In the genomic region with DNA sequence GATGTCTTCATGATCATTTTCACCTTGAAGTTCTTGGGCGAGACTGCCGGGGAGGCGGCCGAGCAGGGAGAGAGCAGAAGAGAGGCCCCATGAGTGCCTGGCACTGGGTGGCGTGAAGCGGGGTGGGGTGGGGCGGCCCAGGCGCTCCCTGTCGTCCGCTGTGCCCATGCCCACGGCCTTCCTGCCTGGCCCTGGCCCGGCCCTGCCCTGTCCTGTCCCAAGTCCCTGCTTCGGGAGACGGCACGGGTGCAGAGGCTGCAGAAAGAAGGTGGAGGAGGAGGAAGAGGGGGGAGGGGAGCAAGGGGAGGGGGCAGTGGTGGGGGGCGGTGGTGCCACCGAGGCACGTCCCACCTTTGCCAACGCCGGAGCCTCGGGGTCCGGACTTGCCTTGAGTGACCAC, we compare ENCODE assay signal across 16 cellular contexts.
A peak's percentile ranks its signal among the peaks of the same experiment; 100 is the strongest.
DNase-seq lines count a peak whose midpoint lies in the region; ATAC-seq, FAIRE-seq and TF ChIP-seq lines count a peak whose summit lies in the region.
"Had no signal": no experiment of that assay in that cellular context is flagged by ENCODE, and none has a peak within 500 bp of the region (broad histone marks: within the 10 kb centered on the region; RNA-seq: fewer than 3 reads in every experiment).

No MANE protein-coding gene starts in this region.

- H3K27me3 Mint-ChIP-seq in H9 (ENCODE audit: low read depth) (no peaks in the 10 kb centered on the region; the same call in 1 of the 2 replicates), astrocyte (ENCODE audit: low read depth, unreplicated experiment) (no peaks in the 10 kb centered on the region), neural crest cell (ENCODE audit: low read depth) (no peaks in the 10 kb centered on the region)

- H3K4me2 ChIP-seq in H9 (ENCODE audit: insufficient read depth, insufficient read length, low read length): no peak overlapping the region
- no peak overlapping the region for H3K4me2 ChIP-seq in astrocyte (ENCODE audit: low read length)

- no peak for ATAC-seq in HG02571 (IDR thresholded peaks at IDR 0.05; ENCODE audit: unreplicated experiment)

- no peak overlapping the region for H2BK12ac ChIP-seq in H9 (ENCODE audit: insufficient read length, low read depth, low read length)

- H3K23ac ChIP-seq in H9 (ENCODE audit: insufficient read length, low read depth, low read length): no peak overlapping the region

- TF ChIP-seq CTCF in H9 (conservative IDR thresholded peaks at IDR 0.05) (no peak), astrocyte (IDR thresholded peaks at IDR 0.05; ENCODE audit: insufficient read depth, low read depth, low read length) (no peak), neural crest cell (conservative IDR thresholded peaks at IDR 0.05) (no peak)

- H3K27me3 ChIP-seq in H9 (ENCODE audit: insufficient read depth, low read length) (no peaks in the 10 kb centered on the region), astrocyte (ENCODE audit: insufficient read depth, low read length) (no peaks in the 10 kb centered on the region)

- H3K9me3 Mint-ChIP-seq in H9 (peaks cover 0 to 2% of the 10 kb centered on the region in 2 experiments; a peak in 2 of 5 replicates), astrocyte (ENCODE audit: unreplicated experiment) (no peaks in the 10 kb centered on the region), neural crest cell (no peaks in the 10 kb centered on the region)
- H3K9me3 Mint-ChIP-seq: CD4-positive, alpha-beta memory T cell had no signal

- H3K79me2 ChIP-seq in H9 (ENCODE audit: insufficient read depth, low read length): no peaks in the 10 kb centered on the region
- no peaks in the 10 kb centered on the region for H3K79me2 ChIP-seq in astrocyte (ENCODE audit: insufficient read depth, low read length)

- no peak overlapping the region for H2BK15ac ChIP-seq in H9 (ENCODE audit: low read depth, low read length)

- H3K4ac ChIP-seq in H9 (ENCODE audit: low read depth, low read length): no peak overlapping the region

- H3K9ac ChIP-seq in H9 (ENCODE audit: extremely low read depth, insufficient read length, low read length): no peak overlapping the region
- no peak overlapping the region for H3K9ac ChIP-seq in astrocyte (ENCODE audit: low read length)

- H3K14ac ChIP-seq in H9 (ENCODE audit: insufficient read depth, low read length): no peak overlapping the region

- H3K36me3 ChIP-seq in astrocyte (ENCODE audit: insufficient read depth, low read length): peaks cover 16% of the 10 kb centered on the region

- DNase-seq in H9 (no peak), astrocyte (ENCODE audit: low read depth) (no peak), neural crest cell (ENCODE audit: low read depth, low spot score) (no peak), DMS153 (lab: John Stamatoyannopoulos, UW) (no peak), activated T-cell treated with anti-CD3 and anti-CD28 coated beads for 4 hours (no peak)
- DNase-seq: C1 segment of cervical spinal cord; Calu3; CD4-positive, alpha-beta memory T cell; COR-L47; DND-41; GOT3; HCEC 1CT had no signal

- no peak overlapping the region for H2BK5ac ChIP-seq in H9 (ENCODE audit: insufficient read length, low read length)

- no peak overlapping the region for H2AK5ac ChIP-seq in H9 (ENCODE audit: insufficient read length, low read length)

- H4K8ac ChIP-seq in H9 (replicated peaks; ENCODE audit: insufficient read length, low read depth, low read length): no peak overlapping the region

- H3K27ac ChIP-seq in H9 (ENCODE audit: insufficient read length, low read depth, low read length) (no peak overlapping the region), astrocyte (ENCODE audit: low read depth, low read length) (no peak overlapping the region)

- H2AFZ ChIP-seq in H9 (ENCODE audit: low read length) (no peak overlapping the region), astrocyte (ENCODE audit: low read depth, low read length) (no peak overlapping the region)

- H3K27ac Mint-ChIP-seq in H9: peak overlapping the region in 2 of 3 experiments; percentile 44 to 74; a peak in 2 of 7 replicates
- peak overlapping the region; percentile 71 for H3K27ac Mint-ChIP-seq in astrocyte (ENCODE audit: unreplicated experiment)
- H3K27ac Mint-ChIP-seq in neural crest cell (ENCODE audit: unreplicated experiment): peak overlapping the region; percentile 69
- H3K27ac Mint-ChIP-seq: CD4-positive, alpha-beta memory T cell had no signal

- no peak overlapping the region for H4K5ac ChIP-seq in H9 (ENCODE audit: insufficient read length, low read depth, low read length)

- no peak overlapping the region for H4K91ac ChIP-seq in H9 (ENCODE audit: insufficient read length, low read depth, low read length)

- no peak overlapping the region for H3T11ph ChIP-seq in H9 (ENCODE audit: low read length)

- no peak overlapping the region for H2BK120ac ChIP-seq in H9 (ENCODE audit: low read depth, low read length, poor library complexity, severe bottlenecking)

- no peaks in the 10 kb centered on the region for H3K79me1 ChIP-seq in H9 (ENCODE audit: insufficient read depth, low read depth, low read length, poor library complexity, severe bottlenecking)

- FAIRE-seq in astrocyte (lab: Jason Lieb, UNC): no peak
- FAIRE-seq: G401.6, GM12892, H54 had no signal

- no peak overlapping the region for H3K56ac ChIP-seq in H9 (ENCODE audit: insufficient read length, low read depth, low read length)

- no peaks in the 10 kb centered on the region for H3K4me1 ChIP-seq in H9 (ENCODE audit: insufficient read depth, low read length)
- no peaks in the 10 kb centered on the region for H3K4me1 ChIP-seq in astrocyte (ENCODE audit: insufficient read depth, low read length)

- no peaks in the 10 kb centered on the region for H3K23me2 ChIP-seq in H9 (ENCODE audit: insufficient read length, low read depth, low read length, poor library complexity, severe bottlenecking)

- no peak overlapping the region for H2BK20ac ChIP-seq in H9 (ENCODE audit: low read depth, low read length, poor library complexity, severe bottlenecking)

- no peak overlapping the region for H3K18ac ChIP-seq in H9 (ENCODE audit: insufficient read length, low read depth, low read length)

- H3K4me1 Mint-ChIP-seq in H9 (no peaks in the 10 kb centered on the region; a peak in 1 of 4 replicates), astrocyte (ENCODE audit: low read depth, unreplicated experiment) (no peaks in the 10 kb centered on the region), neural crest cell (no peaks in the 10 kb centered on the region)
- H3K4me1 Mint-ChIP-seq: CD4-positive, alpha-beta memory T cell had no signal

- no peak overlapping the region; a peak in 1 of 5 replicates for H3K4me3 Mint-ChIP-seq in H9
- no peak overlapping the region for H3K4me3 Mint-ChIP-seq in astrocyte (ENCODE audit: unreplicated experiment)
- no peak overlapping the region for H3K4me3 Mint-ChIP-seq in neural crest cell
- H3K4me3 Mint-ChIP-seq: CD4-positive, alpha-beta memory T cell had no signal

- no peaks in the 10 kb centered on the region for H3K9me3 ChIP-seq in H9 (ENCODE audit: control insufficient read depth, low read depth, low read length)
- no peaks in the 10 kb centered on the region for H3K9me3 ChIP-seq in astrocyte (ENCODE audit: insufficient read depth, low read depth, low read length)

- no CpG with 5 or more reads among the region's 22 CpGs for WGBS in H9 (ENCODE audit: extremely low coverage, insufficient read length, low lambda C conversion rate)

- H4K20me1 ChIP-seq in H9 (ENCODE audit: control insufficient read depth, insufficient read depth, insufficient read length) (no peaks in the 10 kb centered on the region), astrocyte (ENCODE audit: insufficient read depth, low read length) (peaks cover under 1% of the 10 kb centered on the region)

- peaks cover 16 to 55% (median 46%) of the 10 kb centered on the region in 3 experiments for H3K36me3 Mint-ChIP-seq in H9 (ENCODE audit: insufficient read depth in 1 of 3, low read depth in 3 of 3)
- H3K36me3 Mint-ChIP-seq in astrocyte (ENCODE audit: low read depth, unreplicated experiment): peaks cover 43% of the 10 kb centered on the region
- peaks cover 32% of the 10 kb centered on the region for H3K36me3 Mint-ChIP-seq in neural crest cell (ENCODE audit: low read depth)
- H3K36me3 Mint-ChIP-seq: CD4-positive, alpha-beta memory T cell had no signal

- no peak overlapping the region for H3K4me3 ChIP-seq in astrocyte (ENCODE audit: insufficient read depth, low read depth, low read length)
